ENCODE assay signal across 8 cellular contexts in the genomic region with DNA sequence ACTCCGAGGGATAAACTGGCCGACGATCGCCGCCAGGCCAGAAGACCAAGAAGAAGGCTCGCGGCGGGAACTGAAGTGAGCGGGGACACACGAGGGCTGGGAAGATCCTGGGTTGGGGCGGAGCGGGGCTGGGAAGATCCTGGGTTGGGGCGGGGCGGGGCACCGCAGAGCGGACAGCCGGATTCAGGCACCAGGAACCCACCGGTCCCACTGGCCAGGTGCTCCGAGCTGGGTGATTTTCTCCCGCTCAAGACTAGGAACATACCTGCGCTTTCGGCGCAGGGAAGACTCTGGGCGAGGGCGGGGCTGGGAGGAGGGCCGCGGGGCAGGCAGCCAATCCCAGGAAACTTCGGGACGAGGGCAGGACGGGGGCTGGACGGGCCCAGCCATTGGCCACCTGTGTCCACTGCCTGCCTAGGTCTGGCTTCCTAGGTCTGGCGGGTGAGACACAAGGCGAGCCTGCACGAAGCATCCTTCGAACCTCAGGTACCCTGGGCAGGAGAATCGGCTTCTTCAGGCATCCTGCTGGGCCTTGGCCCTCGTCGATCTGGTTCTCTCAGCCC. TPM values are rescaled to one million over a fixed set of nuclear protein-coding genes. Genes with fewer than 3 reads are reported as not detected.
DNase-seq lines count a peak whose midpoint lies in the region; ATAC-seq, FAIRE-seq and TF ChIP-seq lines count a peak whose summit lies in the region.

A gene with protein sequence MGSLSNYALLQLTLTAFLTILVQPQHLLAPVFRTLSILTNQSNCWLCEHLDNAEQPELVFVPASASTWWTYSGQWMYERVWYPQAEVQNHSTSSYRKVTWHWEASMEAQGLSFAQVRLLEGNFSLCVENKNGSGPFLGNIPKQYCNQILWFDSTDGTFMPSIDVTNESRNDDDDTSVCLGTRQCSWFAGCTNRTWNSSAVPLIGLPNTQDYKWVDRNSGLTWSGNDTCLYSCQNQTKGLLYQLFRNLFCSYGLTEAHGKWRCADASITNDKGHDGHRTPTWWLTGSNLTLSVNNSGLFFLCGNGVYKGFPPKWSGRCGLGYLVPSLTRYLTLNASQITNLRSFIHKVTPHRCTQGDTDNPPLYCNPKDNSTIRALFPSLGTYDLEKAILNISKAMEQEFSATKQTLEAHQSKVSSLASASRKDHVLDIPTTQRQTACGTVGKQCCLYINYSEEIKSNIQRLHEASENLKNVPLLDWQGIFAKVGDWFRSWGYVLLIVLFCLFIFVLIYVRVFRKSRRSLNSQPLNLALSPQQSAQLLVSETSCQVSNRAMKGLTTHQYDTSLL (minus strand): TSS at position 77 of the 563 bp plus-strand sequence. CDS start 5,905 bp downstream, outside the sequence.

- H3K9me3 ChIP-seq in A549: no peaks in the 10 kb centered on the region
- no peaks in the 10 kb centered on the region for H3K9me3 ChIP-seq in left ventricle myocardium inferior (replicated peaks)
- H3K9me3 ChIP-seq in trophoblast cell (ENCODE audit: insufficient read depth, low read depth, low read length): no peaks in the 10 kb centered on the region

- H3K27ac ChIP-seq in A549 (peak within 1 kb of the TSS in 1 of 2 experiments; percentile 64; a peak in 2 of 6 replicates), left ventricle myocardium inferior (replicated peaks) (peak within 1 kb of the TSS; percentile 33), trophoblast cell (ENCODE audit: low read depth, low read length) (no peak within 1 kb of the TSS)

- no peaks in the 10 kb centered on the region for H3K36me3 Mint-ChIP-seq in HFFc6 (ENCODE audit: low read depth)
- no peaks in the 10 kb centered on the region for H3K36me3 Mint-ChIP-seq in activated naive CD8-positive, alpha-beta T cell treated with anti-CD3 and anti-CD28 coated beads, Interleukin-2, amount 10 ng/mL, durations not matched to agents 7 days and 5 days

- peaks cover 40% of the 10 kb centered on the region for H3K27me3 Mint-ChIP-seq in HFFc6 (ENCODE audit: insufficient read depth)
- H3K27me3 Mint-ChIP-seq in activated naive CD8-positive, alpha-beta T cell treated with anti-CD3 and anti-CD28 coated beads, Interleukin-2, amount 10 ng/mL, durations not matched to agents 7 days and 5 days: peaks cover 51% of the 10 kb centered on the region

- peak within 1 kb of the TSS; percentile 11 for H2BK12ac ChIP-seq in trophoblast cell (ENCODE audit: low read length)

- no peaks in the 10 kb centered on the region for H3K4me1 ChIP-seq in A549
- peaks cover 20% of the 10 kb centered on the region for H3K4me1 ChIP-seq in left ventricle myocardium inferior
- peaks cover 0 to 9% of the 10 kb centered on the region in 2 experiments for H3K4me1 ChIP-seq in trophoblast cell (ENCODE audit: control insufficient read depth in 1 of 2, insufficient read depth in 2 of 2, low read length in 2 of 2)

- CTCF ChIA-PET in A549 (lab: Yijun Ruan, JAX): interaction anchor here (1.5 kb wide), 1 partner anchor 158 kb away, joined by 3 read pairs; no protein-coding TSS in a partner anchor

- H3K18ac ChIP-seq in trophoblast cell (ENCODE audit: low read length): no peak within 1 kb of the TSS

- intact Hi-C loops in left ventricle myocardium inferior (cut with micrococcal nuclease): no loop called here

- ATAC-seq in A549: peak; percentile 91 to 98
- peak; percentile 26 for ATAC-seq in activated naive CD8-positive, alpha-beta T cell treated with anti-CD3 and anti-CD28 coated beads, Interleukin-2, amount 10 ng/mL, durations not matched to agents 7 days and 5 days (ENCODE audit: low read depth)
- ATAC-seq in HG02642 (IDR thresholded peaks at IDR 0.05; ENCODE audit: poor library complexity, unreplicated experiment): no peak

- peak within 1 kb of the TSS; percentile 90 for H3K4me2 ChIP-seq in A549
- peak within 1 kb of the TSS; percentile 70 for H3K4me2 ChIP-seq in trophoblast cell (ENCODE audit: low read length)

- H3K14ac ChIP-seq in trophoblast cell (ENCODE audit: low read length): peak within 1 kb of the TSS; percentile 49

- no peak within 1 kb of the TSS for H4K12ac ChIP-seq in trophoblast cell (ENCODE audit: low read depth, low read length)

- H2BK5ac ChIP-seq in trophoblast cell (ENCODE audit: low read depth, low read length, poor library complexity): no peak within 1 kb of the TSS

- TF ChIP-seq RAD21 in A549 (conservative IDR thresholded peaks at IDR 0.05 in 1 of 2, IDR thresholded peaks at IDR 0.05 in 1 of 2): no peak

- no peaks in the 10 kb centered on the region for H3K9me3 Mint-ChIP-seq in HFFc6
- peaks cover 2% of the 10 kb centered on the region for H3K9me3 Mint-ChIP-seq in activated naive CD8-positive, alpha-beta T cell treated with anti-CD3 and anti-CD28 coated beads, Interleukin-2, amount 10 ng/mL, durations not matched to agents 7 days and 5 days

- TF ChIP-seq POLR2A in A549 (IDR thresholded peaks at IDR 0.05; ENCODE audit: low read length): no peak

- no peak within 1 kb of the TSS for H2AK5ac ChIP-seq in trophoblast cell (ENCODE audit: low read length)

- no peak within 1 kb of the TSS for H3K23ac ChIP-seq in trophoblast cell (ENCODE audit: low read length)

- H4K91ac ChIP-seq in trophoblast cell (ENCODE audit: low read depth, low read length): no peak within 1 kb of the TSS

- DNase-seq in A549 (ENCODE audit: low read depth in 1 of 2, low spot score in 1 of 2) (peak; percentile 39 to 56), HFFc6 (no peak), left ventricle myocardium inferior (peak; percentile 72), trophoblast cell (peak; percentile 90 to 93), SKM-1 (lab: John Stamatoyannopoulos, UW; ENCODE audit: unreplicated experiment) (no peak), dedifferentiated amniotic fluid mesenchymal stem cell (ENCODE audit: extremely low spot score) (no peak)
- no peak for DNase-seq in activated naive CD8-positive, alpha-beta T cell treated with anti-CD3 and anti-CD28 coated beads, Interleukin-2, amount 10 ng/mL, durations not matched to agents 7 days and 5 days

- H3K4me1 Mint-ChIP-seq in HFFc6 (ENCODE audit: low read depth): no peaks in the 10 kb centered on the region
- H3K4me1 Mint-ChIP-seq in activated naive CD8-positive, alpha-beta T cell treated with anti-CD3 and anti-CD28 coated beads, Interleukin-2, amount 10 ng/mL, durations not matched to agents 7 days and 5 days: peaks cover 2% of the 10 kb centered on the region

- no peak for TF ChIP-seq EP300 in A549 (IDR thresholded peaks at IDR 0.05)

- H4K8ac ChIP-seq in trophoblast cell (ENCODE audit: low read depth, low read length): peak within 1 kb of the TSS; percentile 43

- peak within 1 kb of the TSS; percentile 51; the same call in 1 of the 2 replicates for H3K4me3 Mint-ChIP-seq in HFFc6
- H3K4me3 Mint-ChIP-seq in activated naive CD8-positive, alpha-beta T cell treated with anti-CD3 and anti-CD28 coated beads, Interleukin-2, amount 10 ng/mL, durations not matched to agents 7 days and 5 days: peak within 1 kb of the TSS; percentile 64

- FAIRE-seq in A549 (lab: Jason Lieb, UNC): no peak

- no peak within 1 kb of the TSS for H3K4ac ChIP-seq in trophoblast cell (ENCODE audit: low read depth, low read length)

- WGBS in A549 (ENCODE audit: missing lambda C conversion rate): 25% methylated on average over 10 of the region's 38 CpGs
- WGBS in trophoblast cell (ENCODE audit: extremely low coverage, insufficient coverage, insufficient read length): no CpG with 5 or more reads among the region's 38 CpGs

- peak within 1 kb of the TSS; percentile 42 for H3K4me3 ChIP-seq in A549
- H3K4me3 ChIP-seq in left ventricle myocardium inferior: peak within 1 kb of the TSS; percentile 73
- H3K4me3 ChIP-seq in trophoblast cell (ENCODE audit: low read depth, low read length): peak within 1 kb of the TSS; percentile 66

- no peak within 1 kb of the TSS for H2BK120ac ChIP-seq in trophoblast cell (ENCODE audit: insufficient read depth, low read length, poor library complexity)

- H3K79me2 ChIP-seq in trophoblast cell (ENCODE audit: control insufficient read depth, insufficient read depth, low read length, poor library complexity): no peaks in the 10 kb centered on the region

- no peak for TF ChIP-seq CTCF in A549 (IDR thresholded peaks at IDR 0.05)
- TF ChIP-seq CTCF in HFFc6 (IDR thresholded peaks at IDR 0.05): no peak
- no peak for TF ChIP-seq CTCF in left ventricle myocardium inferior (IDR thresholded peaks at IDR 0.05; ENCODE audit: borderline replicate concordance)

- peaks cover 3% of the 10 kb centered on the region for H3K79me1 ChIP-seq in trophoblast cell (ENCODE audit: low read length)

- no peaks in the 10 kb centered on the region for H3K36me3 ChIP-seq in left ventricle myocardium inferior
- no peaks in the 10 kb centered on the region for H3K36me3 ChIP-seq in trophoblast cell (ENCODE audit: control insufficient read depth in 1 of 2, insufficient read depth in 2 of 2, low read length in 2 of 2)

- H3K9ac ChIP-seq in trophoblast cell (ENCODE audit: low read length): peak within 1 kb of the TSS; percentile 11

- H3K27me3 ChIP-seq in left ventricle myocardium inferior (ENCODE audit: low read depth) (peaks cover 42% of the 10 kb centered on the region), trophoblast cell (ENCODE audit: insufficient read depth, low read length) (no peaks in the 10 kb centered on the region)

- H2AFZ ChIP-seq in trophoblast cell (ENCODE audit: insufficient read depth, low read length, poor library complexity): peak within 1 kb of the TSS; percentile 50

- no peak within 1 kb of the TSS for H3K27ac Mint-ChIP-seq in HFFc6
- H3K27ac Mint-ChIP-seq in activated naive CD8-positive, alpha-beta T cell treated with anti-CD3 and anti-CD28 coated beads, Interleukin-2, amount 10 ng/mL, durations not matched to agents 7 days and 5 days: no peak within 1 kb of the TSS

- POLR2A ChIA-PET in A549 (lab: Yijun Ruan, JAX): no interaction called here
- POLR2A ChIA-PET in activated naive CD8-positive, alpha-beta T cell treated with anti-CD3 and anti-CD28 coated beads, Interleukin-2, amount 10 ng/mL, durations not matched to agents 7 days and 5 days (lab: Charles Lee): no interaction called here

TF ChIP-seq in A549, 52 proteins besides CTCF, POLR2A, EP300 and RAD21 (continues in another document):
- TF ChIP-seq SMC3 (IDR thresholded peaks at IDR 0.05) (no peak), NR3C1 (IDR thresholded peaks at IDR 0.05) (no peak), HOXB5 (CRISPR knock-in tag; IDR thresholded peaks at IDR 0.05) (no peak), NPAS2 (CRISPR knock-in tag; IDR thresholded peaks at IDR 0.05; ENCODE audit: borderline replicate concordance) (no peak), HOXB13 (CRISPR knock-in tag; IDR thresholded peaks at IDR 0.05; ENCODE audit: low read depth) (no peak)

RNA-seq across cellular contexts. Expression of the gene that starts here (rescaled TPM):
- polyA plus RNA-seq in A549 (2011; rRNA removed): 0.59 and 0.60 TPM in 2 replicates
- 0.29 and 0.30 TPM in 2 replicates for polyA plus RNA-seq in A549 (2012; cell fraction: cytosol; rRNA removed)
- polyA plus RNA-seq in A549 (2012; cell fraction: nucleus; rRNA removed): 0.14 and 0.34 TPM in 2 replicates
- polyA plus RNA-seq in A549 (2017; fragmentation: RNase III; extraction: RNeasy Plus Mini Kit Qiagen cat#74134 plus additional on column Dnase treatment): 0.41 to 0.52 TPM (median 0.47 TPM) in 3 replicates
- polyA minus RNA-seq in A549 (2011; rRNA and poly(A)+ RNA removed): 0.08 and 0.34 TPM in 2 replicates
- not detected for total RNA-seq in HFFc6 (2021; fragmentation: NEBNext Ultra II Directional; extraction: Animal tissue kit (Norgen Biotek cat#: 25700))
- total RNA-seq in activated naive CD8-positive, alpha-beta T cell treated with anti-CD3 and anti-CD28 coated beads, Interleukin-2, amount 10 ng/mL, durations not matched to agents 7 days and 5 days: not detected
- 3.9 TPM for total RNA-seq in left ventricle myocardium inferior
- 2.9 and 3.0 TPM in 2 replicates for polyA plus RNA-seq in trophoblast cell (2013)

Comparison
In these comparisons a context has a peak if more than half of its experiments do, and no peak if none do; other contexts are left out.
1. Peak in DNase-seq, ATAC-seq, H3K4me3 ChIP-seq and H3K4me2 ChIP-seq in A549; RNA of the gene not detected or under 1 TPM.
2. Peak in ATAC-seq in activated naive CD8-positive, alpha-beta T cell treated with anti-CD3 and anti-CD28 coated beads, Interleukin-2, amount 10 ng/mL, durations not matched to agents 7 days and 5 days; RNA of the gene not detected or under 1 TPM.
3. DNase-seq: peak in left ventricle myocardium inferior (single experiment) and trophoblast cell (2 of 2); none in HFFc6 (single experiment), activated naive CD8-positive, alpha-beta T cell treated with anti-CD3 and anti-CD28 coated beads, Interleukin-2, amount 10 ng/mL, durations not matched to agents 7 days and 5 days (single experiment), SKM-1 (single experiment) and dedifferentiated amniotic fluid mesenchymal stem cell (single experiment).
4. Peak in every context shown above with its lines, with median percentiles within 50 percentile points of each other: H3K4me3 ChIP-seq.